Comparison of ENCODE assay signal across 8 cellular contexts in genomic region chr1:151968058-151968457, GRCh38. TPM values are rescaled to one million over a fixed set of nuclear protein-coding genes. Genes with fewer than 3 reads are reported as not detected.
DNase-seq lines count a peak whose midpoint lies in the region; ATAC-seq and TF ChIP-seq lines count a peak whose summit lies in the region.

No MANE protein-coding gene starts in this region.

- TF ChIP-seq POLR2A in prostate gland (IDR thresholded peaks at IDR 0.05): no peak

- H3K4me1 ChIP-seq in prostate gland (replicated peaks): no peaks in the 10 kb centered on the region

- WGBS in prostate gland: 53% methylated on average over 4 of the region's 4 CpGs

- peaks cover 12% of the 10 kb centered on the region for H3K27me3 Mint-ChIP-seq in activated CD8-positive, alpha-beta memory T cell treated with anti-CD3 and anti-CD28 coated beads, Interleukin-2, amount 10 ng/mL, durations not matched to agents 7 days and 5 days

- peak; percentile 92 for ATAC-seq in activated CD8-positive, alpha-beta memory T cell treated with anti-CD3 and anti-CD28 coated beads, Interleukin-2, amount 10 ng/mL, durations not matched to agents 7 days and 5 days

- no peaks in the 10 kb centered on the region for H3K36me3 Mint-ChIP-seq in activated CD8-positive, alpha-beta memory T cell treated with anti-CD3 and anti-CD28 coated beads, Interleukin-2, amount 10 ng/mL, durations not matched to agents 7 days and 5 days

- no peaks in the 10 kb centered on the region for H3K9me3 Mint-ChIP-seq in activated CD8-positive, alpha-beta memory T cell treated with anti-CD3 and anti-CD28 coated beads, Interleukin-2, amount 10 ng/mL, durations not matched to agents 7 days and 5 days (ENCODE audit: low read depth)

- H3K27ac Mint-ChIP-seq in activated CD8-positive, alpha-beta memory T cell treated with anti-CD3 and anti-CD28 coated beads, Interleukin-2, amount 10 ng/mL, durations not matched to agents 7 days and 5 days: peak overlapping the region; percentile 47

- DNase-seq in SHP77 (lab: John Stamatoyannopoulos, UW) (peak; percentile 24 to 36), SHP77 treated with DMSO at 0.1 percent for 48 hours (lab: John Stamatoyannopoulos, UW) (no peak), NCI-H69 (lab: John Stamatoyannopoulos, UW) (peak; percentile 80), fibroblast of pulmonary artery (ENCODE audit: low read depth) (peak; percentile 65), prostate gland (ENCODE audit: low spot score) (no peak), NCI-H446 treated with DMSO at 0.1 percent for 48 hours (lab: John Stamatoyannopoulos, UW) (no peak), hippocampal formation (lab: John Stamatoyannopoulos, UW) (no peak)
- DNase-seq in activated CD8-positive, alpha-beta memory T cell treated with anti-CD3 and anti-CD28 coated beads, Interleukin-2, amount 10 ng/mL, durations not matched to agents 7 days and 5 days: peak; percentile 75

- H3K4me1 Mint-ChIP-seq in activated CD8-positive, alpha-beta memory T cell treated with anti-CD3 and anti-CD28 coated beads, Interleukin-2, amount 10 ng/mL, durations not matched to agents 7 days and 5 days: peaks cover 17% of the 10 kb centered on the region

- H3K4me3 Mint-ChIP-seq in activated CD8-positive, alpha-beta memory T cell treated with anti-CD3 and anti-CD28 coated beads, Interleukin-2, amount 10 ng/mL, durations not matched to agents 7 days and 5 days: no peak overlapping the region

- peak; percentile 92 for TF ChIP-seq CTCF in fibroblast of pulmonary artery (IDR thresholded peaks at IDR 0.05; ENCODE audit: low read length, missing control alignments)
- TF ChIP-seq CTCF in prostate gland (IDR thresholded peaks at IDR 0.05): peak in 3 of 4 experiments; percentile 46 to 69 (median 65)

- H3K27me3 ChIP-seq in prostate gland (replicated peaks; ENCODE audit: insufficient read depth): no peaks in the 10 kb centered on the region

- no peak overlapping the region for H3K27ac ChIP-seq in prostate gland

- H3K4me3 ChIP-seq in fibroblast of pulmonary artery (replicated peaks; ENCODE audit: low read depth, low read length): no peak overlapping the region
- no peak overlapping the region for H3K4me3 ChIP-seq in prostate gland

- no peaks in the 10 kb centered on the region for H3K36me3 ChIP-seq in prostate gland

- CTCF ChIA-PET in activated CD8-positive, alpha-beta memory T cell treated with anti-CD3 and anti-CD28 coated beads, Interleukin-2, amount 10 ng/mL, durations not matched to agents 7 days and 5 days (lab: Charles Lee): interaction anchor here (0.7 to 15.6 kb wide), 30 partner anchors 9 to 221 kb away, joined by 3 to 522 read pairs (median 5); partner anchors contain the start of genes S100A10, S100A11 and THEM4

- no peaks in the 10 kb centered on the region for H3K9me3 ChIP-seq in prostate gland

- intact Hi-C loops in prostate gland (cut with DNase I): no loop called here

RNA-seq across cellular contexts. Expression of gene S100A10, which starts 25.6 kb away (rescaled TPM):
- total RNA-seq in activated CD8-positive, alpha-beta memory T cell treated with anti-CD3 and anti-CD28 coated beads, Interleukin-2, amount 10 ng/mL, durations not matched to agents 7 days and 5 days: 100 to 1,000 TPM; 333 to 424 TPM
- total RNA-seq in prostate gland: 10 to 100 TPM; 61.7 to 72.1 TPM

RNA-seq across cellular contexts. Expression of gene THEM4, which starts 58.7 kb away (rescaled TPM):
- total RNA-seq in activated CD8-positive, alpha-beta memory T cell treated with anti-CD3 and anti-CD28 coated beads, Interleukin-2, amount 10 ng/mL, durations not matched to agents 7 days and 5 days: 10 to 100 TPM; 19.1 to 20.9 TPM
- total RNA-seq in prostate gland: 10 to 100 TPM; 21.2 to 30.3 TPM

Comparison
In these comparisons a context has a peak if more than half of its experiments do, and no peak if none do; other contexts are left out.
1. DNase-seq: peak in SHP77 (2 of 2), NCI-H69 (single experiment), activated CD8-positive, alpha-beta memory T cell treated with anti-CD3 and anti-CD28 coated beads, Interleukin-2, amount 10 ng/mL, durations not matched to agents 7 days and 5 days (single experiment) and fibroblast of pulmonary artery (single experiment); none in SHP77 treated with DMSO at 0.1 percent for 48 hours (single experiment), prostate gland (single experiment), NCI-H446 treated with DMSO at 0.1 percent for 48 hours (single experiment) and hippocampal formation (0 of 2).
2. RNA of gene S100A10, which starts 25.6 kb away (total RNA-seq): 333 to 424 TPM in activated CD8-positive, alpha-beta memory T cell treated with anti-CD3 and anti-CD28 coated beads, Interleukin-2, amount 10 ng/mL, durations not matched to agents 7 days and 5 days; 61.7 to 72.1 TPM in prostate gland; every median in the first group is over 4 times any median in the second.